8 cellular contexts compared by ENCODE assay signal in the genomic region with DNA sequence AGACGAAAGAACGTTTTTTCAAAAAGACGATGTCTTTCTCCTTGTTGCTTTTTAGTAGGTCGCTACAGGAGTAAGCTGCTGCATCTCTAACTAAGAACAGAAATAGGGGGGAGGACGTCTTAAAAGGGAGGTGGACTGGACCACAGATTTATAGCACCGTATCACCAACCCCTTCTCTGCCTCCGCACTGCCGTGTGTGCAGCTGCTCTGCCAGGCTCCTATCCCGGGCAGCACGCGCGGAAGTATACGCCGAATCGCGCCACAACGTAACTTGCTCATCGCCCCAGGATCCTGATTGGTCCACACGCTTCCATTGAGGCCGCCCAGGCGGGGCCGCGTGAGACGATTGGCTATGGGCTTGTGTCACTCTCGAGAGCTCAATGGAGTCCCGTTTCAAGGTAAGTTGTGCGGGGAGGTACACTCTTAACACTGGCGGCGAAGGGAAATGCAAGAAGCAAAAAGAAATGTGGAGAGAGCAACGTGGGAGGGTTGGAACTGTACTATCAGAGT. TPM values are rescaled to one million over a fixed set of nuclear protein-coding genes. Genes with fewer than 3 reads are reported as not detected.
DNase-seq lines count a peak whose midpoint lies in the region; ATAC-seq, FAIRE-seq and TF ChIP-seq lines count a peak whose summit lies in the region.

TSS of gene ELAVL2 (minus strand) at position 121 of the 510 bp plus-strand sequence. CDS start 64,006 bp downstream, outside the sequence.

- ATAC-seq in GM18907 (IDR thresholded peaks at IDR 0.05; ENCODE audit: unreplicated experiment) (peak; percentile 89), HG02840 (IDR thresholded peaks at IDR 0.05; ENCODE audit: low FRiP score, unreplicated experiment) (no peak), HG03039 (IDR thresholded peaks at IDR 0.05; ENCODE audit: unreplicated experiment) (no peak)

- FAIRE-seq in urothelium cell line (lab: Jason Lieb, UNC) = no peak

- DNase-seq in NCI-H524 (lab: John Stamatoyannopoulos, UW) (peak; percentile 83 to 97), amygdala (lab: John Stamatoyannopoulos, UW) (peak in 55 of 56 donors; percentile 19 to 96 (median 88)), cardiac septum (ENCODE audit: low spot score) (peak; percentile 89), osteoblast (ENCODE audit: insufficient read length, low spot score, missing footprints) (peak; percentile 66), urothelium cell line (ENCODE audit: low spot score) (peak; percentile 86)

- H3K36me3 ChIP-seq in osteoblast (ENCODE audit: insufficient read depth, low read length) = no peaks in the 10 kb centered on the region

- no peaks in the 10 kb centered on the region for H4K20me1 ChIP-seq in osteoblast (ENCODE audit: insufficient read depth, low read length)

- peaks cover 24% of the 10 kb centered on the region for H3K27me3 ChIP-seq in osteoblast (ENCODE audit: insufficient read depth, low read length)

- no peaks in the 10 kb centered on the region for H3K4me1 ChIP-seq in osteoblast (ENCODE audit: insufficient read depth, low read length)

- H3K9me3 ChIP-seq in osteoblast (ENCODE audit: low read depth, low read length) = no peaks in the 10 kb centered on the region

- no peak within 1 kb of the TSS for H3K27ac ChIP-seq in osteoblast (ENCODE audit: low read depth, low read length)

- TF ChIP-seq CTCF in osteoblast (IDR thresholded peaks at IDR 0.05; ENCODE audit: extremely low read depth, low read depth, low read length) = no peak

- intact Hi-C loops in cardiac septum (cut with DNase I) = no loop called here

- H3K4me2 ChIP-seq in osteoblast (ENCODE audit: insufficient read depth, low read length) = peak within 1 kb of the TSS; percentile 75

- H2AFZ ChIP-seq in osteoblast (ENCODE audit: low read length) = peak within 1 kb of the TSS; percentile 76

- H3K4me3 ChIP-seq in osteoblast (ENCODE audit: insufficient read depth, low read length) = peak within 1 kb of the TSS; percentile 60

- H3K79me2 ChIP-seq in osteoblast (ENCODE audit: insufficient read depth, low read length) = no peaks in the 10 kb centered on the region

RNA-seq across cellular contexts. Expression of gene ELAVL2, which starts in this region (rescaled TPM):
- total RNA-seq in cardiac septum (0.32 TPM), osteoblast (under 0.01 and 0.36 TPM in 2 replicates)

Comparison
In these comparisons a context has a peak if more than half of its experiments do, and no peak if none do; other contexts are left out.
1. Peak in DNase-seq in cardiac septum; RNA of the gene not detected or under 1 TPM.
2. Peak in DNase-seq, H3K4me3 ChIP-seq and H3K4me2 ChIP-seq in osteoblast; RNA of the gene not detected or under 1 TPM.